Comparison of ENCODE assay signal across 33 cellular contexts in genomic region chr3:95994338-95994737, GRCh38.
"Had no signal": no experiment of that assay in that cellular context is flagged by ENCODE, and none has a peak within 500 bp of the region (broad histone marks: within the 10 kb centered on the region; RNA-seq: fewer than 3 reads in every experiment).

No MANE protein-coding gene starts in this region.

- H3K9me3 ChIP-seq: SJCRH30 had no signal

- DNase-seq: Kasumi-1, KG1, NCI-H1048, NCI-H1092 treated with DMSO at 0.1 percent for 48 hours, NCI-H1105 treated with DMSO at 0.1 percent for 48 hours, NCI-H1417, NCI-H1436, NCI-H146, NCI-H1694, NCI-H187, NCI-H1930, NCI-H2029 treated with DMSO at 0.1 percent for 48 hours, NCI-H2081 treated with DMSO at 0.1 percent for 48 hours, NCI-H2107, NCI-H2171, NCI-H226, NCI-H446 treated with DMSO at 0.1 percent for 48 hours, NCI-H510A, NCI-H524, NCI-H526, NCI-H69, NCI-H748 treated with DMSO at 0.1 percent for 48 hours, NCI-H82, PC-9, SHP77, SIG-M5, SJCRH30, T-cell had no signal

- H3K27ac ChIP-seq: PC-9, RWPE1, SJCRH30, SK-N-MC had no signal

- ATAC-seq: Panc1, Right ventricle myocardium inferior, SK-N-SH treated with all-trans-retinoic acid at 6 μM for 48 hours, T-cell had no signal

- H3K4me2 ChIP-seq: PC-9 had no signal

- H3K36me3 ChIP-seq: SJCRH30 had no signal

- H3K27me3 ChIP-seq: SJCRH30 had no signal

- H3K4me3 ChIP-seq: PC-9, SJCRH30, SK-N-MC had no signal

- H3K4me1 ChIP-seq: SJCRH30 had no signal

- H2AFZ ChIP-seq: PC-9 had no signal
